ENCODE assay signal across 14 cellular contexts in the genomic region with DNA sequence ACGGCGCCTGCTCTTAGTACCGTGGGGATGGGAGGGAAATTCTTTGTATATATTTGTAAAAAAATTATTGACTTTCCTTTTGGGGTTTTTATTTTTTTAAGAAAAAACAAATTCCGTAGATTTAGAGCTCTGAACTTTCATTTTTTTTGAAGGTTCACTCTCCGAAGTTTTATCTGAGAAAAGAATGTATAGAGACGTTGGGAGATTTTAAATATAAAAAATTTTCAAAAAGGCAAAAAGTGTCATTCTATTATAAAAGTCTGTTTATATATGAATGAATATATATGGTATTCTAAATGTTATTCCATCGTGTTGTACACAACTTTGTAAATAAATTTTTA. TPM values are rescaled to one million over a fixed set of nuclear protein-coding genes. Genes with fewer than 3 reads are reported as not detected.
DNase-seq lines count a peak whose midpoint lies in the region; ATAC-seq, FAIRE-seq and TF ChIP-seq lines count a peak whose summit lies in the region.
"Had no signal": no experiment of that assay in that cellular context is flagged by ENCODE, and none has a peak within 500 bp of the region (broad histone marks: within the 10 kb centered on the region; RNA-seq: fewer than 3 reads in every experiment).

No MANE protein-coding gene starts in this region.

- no peak overlapping the region for H3K27ac ChIP-seq in astrocyte (ENCODE audit: low read depth, low read length)

- no peak overlapping the region for H2AFZ ChIP-seq in astrocyte (ENCODE audit: low read depth, low read length)

- DNase-seq in CD14-positive monocyte (ENCODE audit: low spot score), result no peak
- DNase-seq in H7, result no peak
- DNase-seq in astrocyte (ENCODE audit: low read depth), result no peak
- no peak for DNase-seq in naive thymus-derived CD8-positive, alpha-beta T cell
- DNase-seq in activated CD4-positive, CD25-positive, alpha-beta regulatory T cell (lab: John Stamatoyannopoulos, UW), result no peak
- DNase-seq: hypothalamus; NCI-H1092 treated with DMSO at 0.1 percent for 48 hours; NCI-H524; stimulated activated CD4-positive, alpha-beta T cell treated with anti-CD3 and anti-CD28 coated beads, Interleukin-4, amount 100 ng/mL, for 24 hours had no signal

- peaks cover 5 to 70% (median 43%) of the 10 kb centered on the region in 7 donors for H3K9me3 Mint-ChIP-seq in CD14-positive monocyte
- H3K9me3 Mint-ChIP-seq in astrocyte (ENCODE audit: unreplicated experiment), result peaks cover 33% of the 10 kb centered on the region
- H3K9me3 Mint-ChIP-seq in naive thymus-derived CD8-positive, alpha-beta T cell, result peaks cover 0 to 56% (median 30%) of the 10 kb centered on the region in 9 donors

- H3K27me3 ChIP-seq in H7 (ENCODE audit: control insufficient read depth, insufficient read depth, low read length), result peaks cover 73% of the 10 kb centered on the region
- peaks cover 89% of the 10 kb centered on the region for H3K27me3 ChIP-seq in astrocyte (ENCODE audit: insufficient read depth, low read length)

- no peaks in the 10 kb centered on the region for H3K36me3 ChIP-seq in H7 (replicated peaks; ENCODE audit: control insufficient read depth, insufficient read depth, low read length)
- no peaks in the 10 kb centered on the region for H3K36me3 ChIP-seq in astrocyte (ENCODE audit: insufficient read depth, low read length)

- no peaks in the 10 kb centered on the region for H3K79me2 ChIP-seq in astrocyte (ENCODE audit: insufficient read depth, low read length)

- intact Hi-C loops in CD14-positive monocyte (cut with micrococcal nuclease), result loop anchor here in 1 of 2 donors (5.0 kb wide), 1 partner anchor 113 kb away; no protein-coding TSS in a partner anchor

- H3K27me3 Mint-ChIP-seq in CD14-positive monocyte (ENCODE audit: low read depth in 3 of 3) (peaks cover 89 to 98% (median 91%) of the 10 kb centered on the region in 3 donors), astrocyte (ENCODE audit: low read depth, unreplicated experiment) (peaks cover 72% of the 10 kb centered on the region)
- H3K27me3 Mint-ChIP-seq in naive thymus-derived CD8-positive, alpha-beta T cell, result peaks cover 47 to 76% (median 69%) of the 10 kb centered on the region in 5 donors

- H3K27ac Mint-ChIP-seq in CD14-positive monocyte, result no peak overlapping the region
- H3K27ac Mint-ChIP-seq in astrocyte (ENCODE audit: unreplicated experiment), result peak overlapping the region; percentile 99
- H3K27ac Mint-ChIP-seq in naive thymus-derived CD8-positive, alpha-beta T cell, result peak overlapping the region in 2 of 10 donors; percentile 65 to 82

- no peak for ATAC-seq in naive thymus-derived CD8-positive, alpha-beta T cell
- no peak for ATAC-seq in HG02981 (IDR thresholded peaks at IDR 0.05; ENCODE audit: unreplicated experiment)
- no peak for ATAC-seq in GM19035 (IDR thresholded peaks at IDR 0.05; ENCODE audit: unreplicated experiment)
- ATAC-seq in HG03378 (IDR thresholded peaks at IDR 0.05; ENCODE audit: unreplicated experiment), result no peak
- ATAC-seq: HepG2 had no signal

- peaks cover 3% of the 10 kb centered on the region for H3K4me1 ChIP-seq in astrocyte (ENCODE audit: insufficient read depth, low read length)

- H4K20me1 ChIP-seq in astrocyte (ENCODE audit: insufficient read depth, low read length), result peaks cover 12% of the 10 kb centered on the region

- no peak overlapping the region for H3K9ac ChIP-seq in astrocyte (ENCODE audit: low read length)

- H3K4me3 Mint-ChIP-seq in CD14-positive monocyte (peak overlapping the region; percentile 67 to 92), astrocyte (ENCODE audit: unreplicated experiment) (no peak overlapping the region)
- peak overlapping the region; percentile 67 to 89 (median 78) for H3K4me3 Mint-ChIP-seq in naive thymus-derived CD8-positive, alpha-beta T cell

- H3K4me2 ChIP-seq in astrocyte (ENCODE audit: low read length), result no peak overlapping the region

- no peak for TF ChIP-seq CTCF in CD14-positive monocyte (IDR thresholded peaks at IDR 0.05)
- TF ChIP-seq CTCF in astrocyte (IDR thresholded peaks at IDR 0.05; ENCODE audit: insufficient read depth, low read depth, low read length), result no peak

- H3K9me3 ChIP-seq in astrocyte (ENCODE audit: insufficient read depth, low read depth, low read length), result peaks cover 5% of the 10 kb centered on the region

- POLR2A ChIA-PET in naive thymus-derived CD8-positive, alpha-beta T cell (lab: Charles Lee), result no interaction called here

- H3K36me3 Mint-ChIP-seq in CD14-positive monocyte (peaks cover 27 to 46% of the 10 kb centered on the region in 2 donors), astrocyte (ENCODE audit: low read depth, unreplicated experiment) (peaks cover 6% of the 10 kb centered on the region)
- peaks cover 12 to 36% (median 14%) of the 10 kb centered on the region in 3 donors for H3K36me3 Mint-ChIP-seq in naive thymus-derived CD8-positive, alpha-beta T cell

- H3K4me3 ChIP-seq in H7 (ENCODE audit: insufficient read depth, low read depth, low read length) (peak overlapping the region; percentile 91), astrocyte (ENCODE audit: insufficient read depth, low read depth, low read length) (no peak overlapping the region)

- peaks cover 62% of the 10 kb centered on the region for H3K4me1 Mint-ChIP-seq in CD14-positive monocyte
- H3K4me1 Mint-ChIP-seq in astrocyte (ENCODE audit: low read depth, unreplicated experiment), result peaks cover 2% of the 10 kb centered on the region
- peaks cover 19 to 49% (median 42%) of the 10 kb centered on the region in 4 donors for H3K4me1 Mint-ChIP-seq in naive thymus-derived CD8-positive, alpha-beta T cell

- FAIRE-seq in astrocyte (lab: Jason Lieb, UNC), result no peak
- FAIRE-seq: HepG2, RCC 7860 had no signal

RNA-seq across cellular contexts. Expression of gene FOXD3, which starts 2.4 kb away (rescaled TPM):
- polyA plus RNA-seq in CD14-positive monocyte, result not detected
- 41.1 and 41.2 TPM in 2 replicates for total RNA-seq in H7 (2014; rRNA removed; shearing (Covaris generic))
- total RNA-seq in astrocyte, result not detected in 2 replicates
- total RNA-seq in naive thymus-derived CD8-positive, alpha-beta T cell, result not detected
- polyA plus RNA-seq in naive thymus-derived CD8-positive, alpha-beta T cell, result not detected
- total RNA-seq: HepG2 had no signal
- polyA plus RNA-seq: HepG2 had no signal

RNA-seq across cellular contexts. Expression of gene ALG6, which starts 42.7 kb away (rescaled TPM):
- polyA plus RNA-seq in CD14-positive monocyte, result 10 to 100 TPM; 20.2 to 24.7 TPM
- 22.7 and 24.1 TPM in 2 replicates for total RNA-seq in H7 (2014; rRNA removed; shearing (Covaris generic))
- 7.8 and 7.9 TPM in 2 replicates for total RNA-seq in astrocyte
- 10 to 100 TPM; 27.7 to 31.6 TPM for total RNA-seq in naive thymus-derived CD8-positive, alpha-beta T cell
- 10 to 100 TPM; 16.3 to 22.1 (median 16.5) TPM for polyA plus RNA-seq in naive thymus-derived CD8-positive, alpha-beta T cell

Comparison
In these comparisons a context has a peak if more than half of its experiments do, and no peak if none do; other contexts are left out.
1. RNA of gene FOXD3, which starts 2.4 kb away (total RNA-seq): 41.1 to 41.2 TPM in H7; not detected in astrocyte and not detected in naive thymus-derived CD8-positive, alpha-beta T cell; every median in the first group is over 10 times any median in the second.